ENCODE assay signal across 27 cellular contexts in genomic region chr15:82549199-82549665, GRCh38.
"Had no signal": no experiment of that assay in that cellular context is flagged by ENCODE, and none has a peak within 500 bp of the region (broad histone marks: within the 10 kb centered on the region; RNA-seq: fewer than 3 reads in every experiment).

No MANE protein-coding gene starts in this region.

- H3K9me3 Mint-ChIP-seq: immature natural killer cell; mesothelial cell of epicardium; naive B cell; natural killer cell; nephron progenitor cell; neural progenitor cell; stimulated activated naive CD8-positive, alpha-beta T cell treated with anti-CD3 and anti-CD28 coated beads, Interleukin-15, amount 100 ng/mL, for 72 hours had no signal

- H3K9ac ChIP-seq: neural progenitor cell, parathyroid adenoma had no signal

- H3K4me1 ChIP-seq: left ventricle myocardium inferior, neural progenitor cell, parathyroid adenoma, right atrium auricular region, right lobe of liver, upper lobe of left lung had no signal

- H3K27ac Mint-ChIP-seq: immature natural killer cell; mesothelial cell of epicardium; naive B cell; natural killer cell; nephron progenitor cell; neural progenitor cell; progenitor cell of endocrine pancreas; stimulated activated naive CD8-positive, alpha-beta T cell treated with anti-CD3 and anti-CD28 coated beads, Interleukin-15, amount 100 ng/mL, for 72 hours had no signal

- H3K4me3 ChIP-seq: left ventricle myocardium inferior, lung, neural progenitor cell, right atrium auricular region, right lobe of liver, smooth muscle cell, tibial nerve, upper lobe of left lung, vagina had no signal

- FAIRE-seq: islet of Langerhans had no signal

- H3K4me2 ChIP-seq: neural progenitor cell, smooth muscle cell had no signal

- H3K27ac ChIP-seq: left ventricle myocardium inferior, neural progenitor cell, neutrophil, parathyroid adenoma, right atrium auricular region, right lobe of liver, tibial nerve, upper lobe of left lung, vagina had no signal

- H3K36me3 Mint-ChIP-seq: immature natural killer cell, mesothelial cell of epicardium, naive B cell, natural killer cell, neural progenitor cell had no signal

- H2AFZ ChIP-seq: neural progenitor cell, parathyroid adenoma had no signal

- ATAC-seq: natural killer cell, right lobe of liver had no signal

- H3K36me3 ChIP-seq: left ventricle myocardium inferior, neural progenitor cell, neutrophil, right atrium auricular region, right lobe of liver, upper lobe of left lung, vagina had no signal

- H3K9me3 ChIP-seq: left ventricle myocardium inferior, neutrophil, right atrium auricular region, right lobe of liver, tibial nerve, upper lobe of left lung, vagina had no signal

- H3K4me3 Mint-ChIP-seq: immature natural killer cell; mesothelial cell of epicardium; naive B cell; natural killer cell; nephron progenitor cell; neural progenitor cell; stimulated activated naive CD8-positive, alpha-beta T cell treated with anti-CD3 and anti-CD28 coated beads, Interleukin-15, amount 100 ng/mL, for 72 hours had no signal

- DNase-seq: hypothalamus; immature natural killer cell; left ventricle myocardium inferior; mesendoderm; naive B cell; natural killer cell; nephron progenitor cell; occipital lobe; right lobe of liver; stimulated activated CD4-positive, alpha-beta T cell treated with anti-CD3 and anti-CD28 coated beads, Interleukin-1b, Interleukin-23, amount 100 ng/mL, for 48 hours; stimulated activated CD4-positive, alpha-beta T cell treated with anti-CD3 and anti-CD28 coated beads, Interleukin-2, amount 100 ng/mL, for 48 hours; stimulated activated CD4-positive, alpha-beta T cell treated with anti-CD3 and anti-CD28 coated beads, Interleukin-4, amount 100 ng/mL, for 4 hours; stimulated activated naive CD4-positive, alpha-beta T cell treated with Interleukin-2 at 50 U/mL for 16 hours; stimulated activated naive CD8-positive, alpha-beta T cell treated with anti-CD3 and anti-CD28 coated beads, Interleukin-15, amount 100 ng/mL, for 72 hours; substantia nigra; upper lobe of left lung had no signal

- H3K4me1 Mint-ChIP-seq: immature natural killer cell, mesothelial cell of epicardium, natural killer cell, nephron progenitor cell had no signal

- H3K79me2 ChIP-seq: parathyroid adenoma had no signal

- H3K27me3 Mint-ChIP-seq: stimulated activated naive CD8-positive, alpha-beta T cell treated with anti-CD3 and anti-CD28 coated beads, Interleukin-15, amount 100 ng/mL, for 72 hours had no signal

- H3K27me3 ChIP-seq: neural progenitor cell, right atrium auricular region, right lobe of liver, tibial nerve, upper lobe of left lung, vagina had no signal
